ENCODE assay signal across 1 cellular context in genomic region chr11:38718049-38718448, GRCh38.
TF ChIP-seq lines count a peak whose summit lies in the region.

No MANE protein-coding gene starts in this region.

TF ChIP-seq in GM23338, 12 proteins besides CTCF, POLR2A, EP300 and RAD21 (continued from another document):
- TF ChIP-seq, protein P1, sequence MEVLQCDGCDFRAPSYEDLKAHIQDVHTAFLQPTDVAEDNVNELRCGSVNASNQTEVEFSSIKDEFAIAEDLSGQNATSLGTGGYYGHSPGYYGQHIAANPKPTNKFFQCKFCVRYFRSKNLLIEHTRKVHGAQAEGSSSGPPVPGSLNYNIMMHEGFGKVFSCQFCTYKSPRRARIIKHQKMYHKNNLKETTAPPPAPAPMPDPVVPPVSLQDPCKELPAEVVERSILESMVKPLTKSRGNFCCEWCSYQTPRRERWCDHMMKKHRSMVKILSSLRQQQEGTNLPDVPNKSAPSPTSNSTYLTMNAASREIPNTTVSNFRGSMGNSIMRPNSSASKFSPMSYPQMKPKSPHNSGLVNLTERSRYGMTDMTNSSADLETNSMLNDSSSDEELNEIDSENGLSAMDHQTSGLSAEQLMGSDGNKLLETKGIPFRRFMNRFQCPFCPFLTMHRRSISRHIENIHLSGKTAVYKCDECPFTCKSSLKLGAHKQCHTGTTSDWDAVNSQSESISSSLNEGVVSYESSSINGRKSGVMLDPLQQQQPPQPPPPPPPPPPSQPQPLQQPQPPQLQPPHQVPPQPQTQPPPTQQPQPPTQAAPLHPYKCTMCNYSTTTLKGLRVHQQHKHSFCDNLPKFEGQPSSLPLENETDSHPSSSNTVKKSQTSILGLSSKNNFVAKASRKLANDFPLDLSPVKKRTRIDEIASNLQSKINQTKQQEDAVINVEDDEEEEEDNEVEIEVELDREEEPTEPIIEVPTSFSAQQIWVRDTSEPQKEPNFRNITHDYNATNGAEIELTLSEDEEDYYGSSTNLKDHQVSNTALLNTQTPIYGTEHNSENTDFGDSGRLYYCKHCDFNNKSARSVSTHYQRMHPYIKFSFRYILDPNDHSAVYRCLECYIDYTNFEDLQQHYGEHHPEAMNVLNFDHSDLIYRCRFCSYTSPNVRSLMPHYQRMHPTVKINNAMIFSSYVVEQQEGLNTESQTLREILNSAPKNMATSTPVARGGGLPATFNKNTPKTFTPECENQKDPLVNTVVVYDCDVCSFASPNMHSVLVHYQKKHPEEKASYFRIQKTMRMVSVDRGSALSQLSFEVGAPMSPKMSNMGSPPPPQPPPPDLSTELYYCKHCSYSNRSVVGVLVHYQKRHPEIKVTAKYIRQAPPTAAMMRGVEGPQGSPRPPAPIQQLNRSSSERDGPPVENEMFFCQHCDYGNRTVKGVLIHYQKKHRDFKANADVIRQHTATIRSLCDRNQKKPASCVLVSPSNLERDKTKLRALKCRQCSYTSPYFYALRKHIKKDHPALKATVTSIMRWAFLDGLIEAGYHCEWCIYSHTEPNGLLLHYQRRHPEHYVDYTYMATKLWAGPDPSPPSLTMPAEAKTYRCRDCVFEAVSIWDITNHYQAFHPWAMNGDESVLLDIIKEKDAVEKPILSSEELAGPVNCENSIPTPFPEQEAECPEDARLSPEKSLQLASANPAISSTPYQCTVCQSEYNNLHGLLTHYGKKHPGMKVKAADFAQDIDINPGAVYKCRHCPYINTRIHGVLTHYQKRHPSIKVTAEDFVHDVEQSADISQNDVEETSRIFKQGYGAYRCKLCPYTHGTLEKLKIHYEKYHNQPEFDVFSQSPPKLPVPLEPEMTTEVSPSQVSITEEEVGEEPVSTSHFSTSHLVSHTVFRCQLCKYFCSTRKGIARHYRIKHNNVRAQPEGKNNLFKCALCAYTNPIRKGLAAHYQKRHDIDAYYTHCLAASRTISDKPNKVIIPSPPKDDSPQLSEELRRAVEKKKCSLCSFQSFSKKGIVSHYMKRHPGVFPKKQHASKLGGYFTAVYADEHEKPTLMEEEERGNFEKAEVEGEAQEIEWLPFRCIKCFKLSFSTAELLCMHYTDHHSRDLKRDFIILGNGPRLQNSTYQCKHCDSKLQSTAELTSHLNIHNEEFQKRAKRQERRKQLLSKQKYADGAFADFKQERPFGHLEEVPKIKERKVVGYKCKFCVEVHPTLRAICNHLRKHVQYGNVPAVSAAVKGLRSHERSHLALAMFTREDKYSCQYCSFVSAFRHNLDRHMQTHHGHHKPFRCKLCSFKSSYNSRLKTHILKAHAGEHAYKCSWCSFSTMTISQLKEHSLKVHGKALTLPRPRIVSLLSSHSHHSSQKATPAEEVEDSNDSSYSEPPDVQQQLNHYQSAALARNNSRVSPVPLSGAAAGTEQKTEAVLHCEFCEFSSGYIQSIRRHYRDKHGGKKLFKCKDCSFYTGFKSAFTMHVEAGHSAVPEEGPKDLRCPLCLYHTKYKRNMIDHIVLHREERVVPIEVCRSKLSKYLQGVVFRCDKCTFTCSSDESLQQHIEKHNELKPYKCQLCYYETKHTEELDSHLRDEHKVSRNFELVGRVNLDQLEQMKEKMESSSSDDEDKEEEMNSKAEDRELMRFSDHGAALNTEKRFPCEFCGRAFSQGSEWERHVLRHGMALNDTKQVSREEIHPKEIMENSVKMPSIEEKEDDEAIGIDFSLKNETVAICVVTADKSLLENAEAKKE (CRISPR knock-in tag; IDR thresholded peaks at IDR 0.05): no peak
